In genomic region chr18:80167947-80168745, GRCh38 we compare ENCODE assay signal across 24 cellular contexts. TPM values are rescaled to one million over a fixed set of nuclear protein-coding genes. Genes with fewer than 3 reads are reported as not detected.
DNase-seq lines count a peak whose midpoint lies in the region; TF ChIP-seq lines count a peak whose summit lies in the region.
"Had no signal": no experiment of that assay in that cellular context is flagged by ENCODE, and none has a peak within 500 bp of the region (broad histone marks: within the 10 kb centered on the region; RNA-seq: fewer than 3 reads in every experiment).

No MANE protein-coding gene starts in this region.

- no peaks in the 10 kb centered on the region for H3K79me2 ChIP-seq in PC-9 (ENCODE audit: low read depth)

- CTCF ChIA-PET in PC-9 (lab: Charles Lee) = no interaction called here

- DNase-seq in H7 (peak; percentile 33), fibroblast of gingiva (ENCODE audit: low read depth) (peak; percentile 55), posterior vena cava (ENCODE audit: low spot score) (peak; percentile 71), PC-9 (no peak), NCI-H1694 treated with DMSO at 0.1 percent for 48 hours (lab: John Stamatoyannopoulos, UW) (no peak), NCI-H2029 treated with DMSO at 0.1 percent for 48 hours (lab: John Stamatoyannopoulos, UW) (no peak)
- DNase-seq: activated gamma-delta T cell; activated naive CD8-positive, alpha-beta T cell treated with anti-CD3 and anti-CD28 coated beads for 36 hours; cortex of kidney; DMS53; effector memory CD8-positive, alpha-beta T cell; foreskin keratinocyte; H9; Karpas-422; left ventricle myocardium superior; NCI-H1417; NCI-H2107; NCI-H446; NCI-H748 treated with DMSO at 0.1 percent for 48 hours; psoas muscle; sigmoid colon; stimulated activated CD4-positive, alpha-beta T cell treated with anti-CD3 and anti-CD28 coated beads, Interleukin-4, amount 100 ng/mL, for 1 hour; T-helper 9 cell had no signal

- H3K4me2 ChIP-seq in BLaER1 (peak overlapping the region; percentile 89), PC-9 (no peak overlapping the region)

- POLR2A ChIA-PET in PC-9 (lab: Charles Lee; ENCODE audit: unreplicated experiment) = no interaction called here

- no peaks in the 10 kb centered on the region for H3K9me2 ChIP-seq in PC-9 (ENCODE audit: insufficient read depth)

- intact Hi-C loops in posterior vena cava (cut with DNase I) (no loop called here), PC-9 (cut with micrococcal nuclease; ENCODE audit: unreplicated experiment) (no loop called here)

- no peaks in the 10 kb centered on the region for H4K20me1 ChIP-seq in BLaER1
- H4K20me1 ChIP-seq in PC-9 (ENCODE audit: insufficient read depth) = no peaks in the 10 kb centered on the region

- H3K9me3 ChIP-seq in BLaER1 (peaks cover 36% of the 10 kb centered on the region), PC-9 (ENCODE audit: insufficient read depth, low read depth) (no peaks in the 10 kb centered on the region; the same call in 1 of the 2 replicates)

- no peak overlapping the region for H3K27ac ChIP-seq in BLaER1
- H3K27ac ChIP-seq in PC-9 = no peak overlapping the region
- H3K27ac ChIP-seq: foreskin keratinocyte, psoas muscle, sigmoid colon had no signal

- H3K27me3 ChIP-seq in BLaER1 (no peaks in the 10 kb centered on the region), H7 (ENCODE audit: control insufficient read depth, insufficient read depth, low read length) (no peaks in the 10 kb centered on the region), PC-9 (ENCODE audit: insufficient read depth, low read depth) (peaks cover 27% of the 10 kb centered on the region)
- H3K27me3 ChIP-seq: foreskin keratinocyte, sigmoid colon had no signal

- H2AFZ ChIP-seq in PC-9 = no peak overlapping the region

- H3K4me1 ChIP-seq in BLaER1 (peaks cover 35% of the 10 kb centered on the region), PC-9 (replicated peaks; ENCODE audit: insufficient read depth) (no peaks in the 10 kb centered on the region)
- H3K4me1 ChIP-seq: psoas muscle had no signal

- no peak overlapping the region for H3K9ac ChIP-seq in BLaER1

- no TSS peak for BruUV-seq in PC-9 (replicated peaks; lab: Mats Ljungman, UMichigan)

- H3F3A ChIP-seq in PC-9 (ENCODE audit: insufficient read depth, low read depth) = peaks cover 3% of the 10 kb centered on the region; the same call in 1 of the 2 replicates

- H3K36me3 ChIP-seq in BLaER1 = peaks cover 6% of the 10 kb centered on the region; the same call in 1 of the 2 replicates
- no peaks in the 10 kb centered on the region for H3K36me3 ChIP-seq in H7 (replicated peaks; ENCODE audit: control insufficient read depth, insufficient read depth, low read length)
- H3K36me3 ChIP-seq in PC-9 (ENCODE audit: low read depth) = no peaks in the 10 kb centered on the region
- H3K36me3 ChIP-seq: sigmoid colon had no signal

- H3K4me3 ChIP-seq in BLaER1 = no peak overlapping the region
- H3K4me3 ChIP-seq in H7 (ENCODE audit: insufficient read depth, low read depth, low read length) = no peak overlapping the region
- no peak overlapping the region for H3K4me3 ChIP-seq in PC-9
- H3K4me3 ChIP-seq: psoas muscle, sigmoid colon had no signal

- TF ChIP-seq CTCF in PC-9 (conservative IDR thresholded peaks at IDR 0.05) = no peak

RNA-seq across cellular contexts. Expression of gene ADNP2, which starts 59.1 kb away (rescaled TPM):
- 45.5 and 49.2 TPM in 2 replicates for total RNA-seq in H7 (2014; rRNA removed; shearing (Covaris generic))
- 10 to 100 TPM; 15.3 to 19.6 TPM for total RNA-seq in posterior vena cava
- 12.6 and 13.8 TPM in 2 replicates for total RNA-seq in PC-9 (2021)

Comparison
In these comparisons a context has a peak if more than half of its experiments do, and no peak if none do; other contexts are left out.
1. DNase-seq: peak in H7 (single experiment), fibroblast of gingiva (single experiment) and posterior vena cava (single experiment); none in PC-9 (0 of 2), NCI-H1694 treated with DMSO at 0.1 percent for 48 hours (single experiment) and NCI-H2029 treated with DMSO at 0.1 percent for 48 hours (single experiment).